In genomic region chr20:50580016-50580747, GRCh38 we compare ENCODE assay signal across 8 cellular contexts.
DNase-seq lines count a peak whose midpoint lies in the region; ATAC-seq and TF ChIP-seq lines count a peak whose summit lies in the region.

No MANE protein-coding gene starts in this region.

- no peaks in the 10 kb centered on the region for H3K9me3 ChIP-seq in CD4-positive, alpha-beta T cell (ENCODE audit: control insufficient read depth, low read length)
- no peaks in the 10 kb centered on the region for H3K9me3 ChIP-seq in HCT116 (ENCODE audit: control insufficient read depth in 1 of 2, insufficient read depth in 1 of 2, low read depth in 1 of 2, low read length in 2 of 2)
- no peaks in the 10 kb centered on the region for H3K9me3 ChIP-seq in body of pancreas

- H3K4me3 ChIP-seq in HCT116 (replicated peaks in 1 of 2; ENCODE audit: low read depth in 1 of 2, low read length in 2 of 2) (no peak overlapping the region), body of pancreas (no peak overlapping the region)

- intact Hi-C loops in CD4-positive, alpha-beta T cell (cut with DNase I, micrococcal nuclease) = no loop called here
- intact Hi-C loops in HCT116 (cut with micrococcal nuclease) (no loop called here), body of pancreas (cut with DNase I) (no loop called here)

- H3K36me3 ChIP-seq in HCT116 (ENCODE audit: control insufficient read depth in 1 of 2, insufficient read depth in 2 of 2, low read length in 2 of 2) (peaks cover 37 to 73% of the 10 kb centered on the region in 2 experiments), body of pancreas (replicated peaks in 1 of 2; ENCODE audit: insufficient read depth in 1 of 2, low read depth in 2 of 2) (peaks cover 0 to 22% of the 10 kb centered on the region in 2 donors)

- RAD21 ChIA-PET in HCT116 (lab: Charles Lee; ENCODE audit: low non-redundant PET in 1 of 2, low total read pairs in 2 of 2, uncharacterized antibody in 2 of 2, unreplicated experiment in 2 of 2) = no interaction called here

- POLR2A ChIA-PET in CD4-positive, alpha-beta T cell (lab: Charles Lee) = interaction anchor here (0.7 to 0.9 kb wide), 2 partner anchors 96 to 116 kb away, joined by 3 to 4 read pairs; no protein-coding TSS in a partner anchor
- POLR2A ChIA-PET in HCT116 (lab: Charles Lee) = no interaction called here

- no peak overlapping the region for H3K9ac ChIP-seq in HCT116 (ENCODE audit: low read length)

- H3K4me1 ChIP-seq in HCT116 (ENCODE audit: control insufficient read depth in 1 of 2, insufficient read depth in 2 of 2, low read length in 2 of 2) (peaks cover 2 to 7% of the 10 kb centered on the region in 2 experiments; a peak in 2 of 4 replicates), body of pancreas (peaks cover 7% of the 10 kb centered on the region)

- H3K9me2 ChIP-seq in HCT116 (ENCODE audit: insufficient read depth) = no peaks in the 10 kb centered on the region

- peak; percentile 58 for ATAC-seq in CD4-positive, alpha-beta T cell (ENCODE audit: poor library complexity)
- ATAC-seq in HCT116 (peak; percentile 79), body of pancreas (peak; percentile 76), GM18519 (IDR thresholded peaks at IDR 0.05; ENCODE audit: low FRiP score, unreplicated experiment) (no peak)

- WGBS in body of pancreas, 2 donors = 53% methylated on average over 11 to 17 of the region's 17 CpGs

- no peak overlapping the region for H3K27ac Mint-ChIP-seq in CD4-positive, alpha-beta T cell

- H3K27me3 ChIP-seq in CD4-positive, alpha-beta T cell (ENCODE audit: control insufficient read depth, insufficient read depth, low read length) = no peaks in the 10 kb centered on the region
- H3K27me3 ChIP-seq in HCT116 (ENCODE audit: insufficient read depth, low read length) (no peaks in the 10 kb centered on the region), body of pancreas (no peaks in the 10 kb centered on the region)

- peaks cover 15% of the 10 kb centered on the region; the same call in 1 of the 2 replicates for H3K79me2 ChIP-seq in HCT116 (ENCODE audit: insufficient read depth, low read length)

- CTCF ChIA-PET in CD4-positive, alpha-beta T cell (lab: Charles Lee) = interaction anchor here (1.2 to 1.3 kb wide), 2 partner anchors 69 to 96 kb away, joined by 3 to 4 read pairs; no protein-coding TSS in a partner anchor
- CTCF ChIA-PET in HCT116 (lab: Charles Lee) = interaction anchor here (0.6 to 2.4 kb wide), 5 partner anchors 8 to 393 kb away, joined by 3 to 7 read pairs (median 6); no protein-coding TSS in a partner anchor

- no peak overlapping the region for H2AFZ ChIP-seq in HCT116 (ENCODE audit: low read depth, low read length, poor library complexity, severe bottlenecking)

- no peaks in the 10 kb centered on the region for H3K27me3 Mint-ChIP-seq in CD4-positive, alpha-beta T cell

- TF ChIP-seq POLR2A in HCT116 (IDR thresholded peaks at IDR 0.05; ENCODE audit: borderline replicate concordance, extremely low read depth, insufficient read depth, insufficient read length) (no peak), body of pancreas (IDR thresholded peaks at IDR 0.05) (no peak)

- BruUV-seq in HCT116 (replicated peaks; lab: Mats Ljungman, UMichigan) = no TSS peak

- H3K36me3 Mint-ChIP-seq in CD4-positive, alpha-beta T cell (ENCODE audit: low read depth) = peaks cover 90% of the 10 kb centered on the region

- no peaks in the 10 kb centered on the region for H3K9me3 Mint-ChIP-seq in CD4-positive, alpha-beta T cell

- no peak overlapping the region for H3K27ac ChIP-seq in CD4-positive, alpha-beta T cell (ENCODE audit: low read depth, low read length)
- H3K27ac ChIP-seq in HCT116 (ENCODE audit: low read depth, low read length) = no peak overlapping the region
- H3K27ac ChIP-seq in body of pancreas = no peak overlapping the region

- peak in 9 of 10 experiments; percentile 21 to 60 (median 37) for DNase-seq in CD4-positive, alpha-beta T cell
- DNase-seq in HCT116 (ENCODE audit: low read depth, low spot score) = peak; percentile 42
- peak; percentile 31 for DNase-seq in T follicular helper cell (ENCODE audit: low read depth)
- DNase-seq in body of pancreas = peak; percentile 61 to 81 (median 67)
- DNase-seq in iPS-NIHi7 (ENCODE audit: extremely low spot score) = peak; percentile 89
- peak; percentile 54 for DNase-seq in stimulated activated CD4-positive, alpha-beta T cell treated with anti-CD3 and anti-CD28 coated beads, Interleukin-4, amount 100 ng/mL, for 1 hour
- no peak for DNase-seq in NCI-H1694 (lab: John Stamatoyannopoulos, UW)

- no peaks in the 10 kb centered on the region for H4K20me1 ChIP-seq in HCT116 (ENCODE audit: insufficient read depth)

- no peak overlapping the region for H3K4me2 ChIP-seq in HCT116 (ENCODE audit: low read length)

- H3K4me3 Mint-ChIP-seq in CD4-positive, alpha-beta T cell = no peak overlapping the region

- peak; percentile 86 for TF ChIP-seq RAD21 in HCT116 (IDR thresholded peaks at IDR 0.05; ENCODE audit: low read depth)

- H3K4me1 Mint-ChIP-seq in CD4-positive, alpha-beta T cell (ENCODE audit: low read depth) = peaks cover 9% of the 10 kb centered on the region

- peak; percentile 79 for TF ChIP-seq CTCF in CD4-positive, alpha-beta T cell (IDR thresholded peaks at IDR 0.05)
- peak; percentile 70 to 87 (median 80) for TF ChIP-seq CTCF in HCT116 (IDR thresholded peaks at IDR 0.05 in 2 of 3, conservative IDR thresholded peaks at IDR 0.05 in 1 of 3; ENCODE audit: borderline replicate concordance in 1 of 3, insufficient read depth in 1 of 3, low read depth in 2 of 3, low read length in 2 of 3)
- peak; percentile 27 to 81 (median 73) for TF ChIP-seq CTCF in body of pancreas (IDR thresholded peaks at IDR 0.05)

TF ChIP-seq in HCT116, 20 proteins besides CTCF, POLR2A, EP300 and RAD21:
- TF ChIP-seq EZH2 (IDR thresholded peaks at IDR 0.05) (no peak), FOSL1 (IDR thresholded peaks at IDR 0.05; ENCODE audit: low read depth) (no peak), SIN3A (IDR thresholded peaks at IDR 0.05; ENCODE audit: low read depth) (no peak)
